ENCODE assay signal across 10 cellular contexts in the genomic region with DNA sequence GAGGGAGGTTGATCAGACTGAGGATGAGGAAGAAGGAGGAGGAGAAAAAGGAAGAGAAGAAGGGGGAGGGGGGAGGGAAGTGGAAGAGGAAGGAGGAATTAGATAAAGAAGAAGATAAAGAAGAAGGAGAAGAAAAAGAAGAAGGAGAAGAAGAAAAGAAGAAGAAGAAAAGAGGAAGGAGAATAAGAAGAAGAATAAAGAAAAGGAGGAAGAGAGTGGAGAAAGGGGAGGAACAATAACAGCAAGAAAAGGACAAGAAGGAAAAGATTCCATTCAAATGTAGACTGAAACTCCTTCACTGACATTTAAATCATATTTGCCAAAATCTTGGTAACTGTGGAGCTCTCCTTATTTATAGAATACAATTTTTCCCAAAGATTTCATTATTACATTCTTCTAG.
"Had no signal": no experiment of that assay in that cellular context is flagged by ENCODE, and none has a peak within 500 bp of the region (broad histone marks: within the 10 kb centered on the region; RNA-seq: fewer than 3 reads in every experiment).

No MANE protein-coding gene starts in this region.

- H3K4me3 ChIP-seq: GM23248, HAP-1 had no signal

- H3K27ac ChIP-seq: GM23248, HL-60, KMS-11 had no signal

- H3K9ac ChIP-seq: GM23248, KMS-11 had no signal

- DNase-seq: GM23248, GOT3, H7, HFFc6, IMR-90, KBM-7 had no signal

- H2AFZ ChIP-seq: GM23248 had no signal

- H3K9me3 ChIP-seq: HAP-1 had no signal

- H3K36me3 ChIP-seq: HAP-1 had no signal

- H3K4me2 ChIP-seq: KMS-11 had no signal

- ATAC-seq: HCT116 had no signal

- H3K4me1 ChIP-seq: HAP-1 had no signal
